In genomic region chr2:230668184-230668938, GRCh38 we compare ENCODE assay signal across 1 cellular context.
A peak's percentile ranks its signal among the peaks of the same experiment; 100 is the strongest.
TF ChIP-seq lines count a peak whose summit lies in the region.

No MANE protein-coding gene starts in this region.

TF ChIP-seq in GM12878, 131 proteins besides CTCF, POLR2A, EP300 and RAD21 (continued from another document and continues in another):
- TF ChIP-seq BCLAF1 (IDR thresholded peaks at IDR 0.05) (no peak), SKIL (IDR thresholded peaks at IDR 0.05; ENCODE audit: low read depth, poor library complexity, severe bottlenecking) (peak; percentile 16), NFXL1 (IDR thresholded peaks at IDR 0.05; ENCODE audit: borderline replicate concordance) (no peak), IKZF2 (IDR thresholded peaks at IDR 0.05) (peak; percentile 99), SP1 (IDR thresholded peaks at IDR 0.05; ENCODE audit: low read depth, low read length) (peak; percentile 59), ZNF384 (IDR thresholded peaks at IDR 0.05; ENCODE audit: borderline replicate concordance, low read depth, low read length) (no peak; the same call in 1 of the 2 replicates), SREBF1 (IDR thresholded peaks at IDR 0.05; ENCODE audit: low read length) (no peak), ZBTB4 (CRISPR knock-in tag; IDR thresholded peaks at IDR 0.05) (no peak), EGR1 (IDR thresholded peaks at IDR 0.05; ENCODE audit: borderline replicate concordance in 1 of 2, low read depth in 2 of 2, low read length in 2 of 2) (peak in 1 of 2 experiments; percentile 79; a peak in 2 of 3 replicates), NR2C1 (IDR thresholded peaks at IDR 0.05) (no peak), HDAC6 (IDR thresholded peaks at IDR 0.05; ENCODE audit: unreplicated experiment) (no peak), CHD2 (IDR thresholded peaks at IDR 0.05; ENCODE audit: borderline replicate concordance, low read depth, low read length) (0 out of 2 replicates have a peak, but pooled peaks have one; percentile 86), JUND (IDR thresholded peaks at IDR 0.05; ENCODE audit: low read depth, low read length) (no peak), RELA (IDR thresholded peaks at IDR 0.05; ENCODE audit: borderline replicate concordance, partially characterized antibody) (no peak), MYC (IDR thresholded peaks at IDR 0.05; ENCODE audit: insufficient read depth, insufficient read length, insufficient replicate concordance, low read length, severe bottlenecking) (peak; percentile 85), ATF7 (IDR thresholded peaks at IDR 0.05; ENCODE audit: low read depth) (peak; percentile 79), MAX (IDR thresholded peaks at IDR 0.05; ENCODE audit: low read depth, low read length) (peak; percentile 90), BACH1 (IDR thresholded peaks at IDR 0.05; ENCODE audit: borderline replicate concordance) (peak; percentile 89), SMAD5 (IDR thresholded peaks at IDR 0.05; ENCODE audit: low read depth) (no peak), ZNF274 (IDR thresholded peaks at IDR 0.05; ENCODE audit: insufficient read depth, insufficient read length) (no peak), SMAD1 (IDR thresholded peaks at IDR 0.05; ENCODE audit: low read depth, partially characterized antibody) (no peak), ZBTB11 (CRISPR knock-in tag; IDR thresholded peaks at IDR 0.05) (no peak), IRF3 (IDR thresholded peaks at IDR 0.05) (no peak), KDM1A (IDR thresholded peaks at IDR 0.05; ENCODE audit: borderline replicate concordance) (no peak), ATF3 (IDR thresholded peaks at IDR 0.05; ENCODE audit: borderline replicate concordance, extremely low read depth, low read depth, low read length) (no peak), RBBP5 (conservative IDR thresholded peaks at IDR 0.05) (no peak), BMI1 (IDR thresholded peaks at IDR 0.05; ENCODE audit: borderline replicate concordance) (peak; percentile 70), CEBPB (IDR thresholded peaks at IDR 0.05; ENCODE audit: borderline replicate concordance in 1 of 2, low read depth in 2 of 2, low read length in 2 of 2) (no peak), IRF4 (IDR thresholded peaks at IDR 0.05; ENCODE audit: low read depth, low read length) (peak; percentile 83), STAT1 (conservative IDR thresholded peaks at IDR 0.05) (no peak), RAD51 (IDR thresholded peaks at IDR 0.05) (peak; percentile 69; the same call in 1 of the 2 replicates), NR2C2 (IDR thresholded peaks at IDR 0.05; ENCODE audit: borderline replicate concordance, control insufficient read depth, insufficient read length, low read depth) (no peak), YBX1 (IDR thresholded peaks at IDR 0.05) (no peak), SPI1 (IDR thresholded peaks at IDR 0.05; ENCODE audit: borderline replicate concordance, insufficient read depth, low read depth, low read length) (peak; percentile 89), CBFB (IDR thresholded peaks at IDR 0.05; ENCODE audit: low read depth) (peak; percentile 94), BCL3 (IDR thresholded peaks at IDR 0.05; ENCODE audit: borderline replicate concordance, insufficient read depth, low read depth, low read length, poor library complexity, severe bottlenecking) (peak; percentile 84), MTA3 (IDR thresholded peaks at IDR 0.05; ENCODE audit: borderline replicate concordance, low read length) (no peak), ZBED1 (IDR thresholded peaks at IDR 0.05; ENCODE audit: borderline replicate concordance) (no peak), LARP7 (IDR thresholded peaks at IDR 0.05) (peak; percentile 17; the same call in 1 of the 2 replicates), JUNB (IDR thresholded peaks at IDR 0.05) (peak; percentile 31), ZNF622 (IDR thresholded peaks at IDR 0.05) (no peak), ATF2 (IDR thresholded peaks at IDR 0.05; ENCODE audit: low read length) (no peak), FOXK2 (IDR thresholded peaks at IDR 0.05) (no peak), RELB (IDR thresholded peaks at IDR 0.05; ENCODE audit: low read depth) (peak; percentile 95), ZSCAN29 (IDR thresholded peaks at IDR 0.05) (peak; percentile 61; the same call in 1 of the 2 replicates)
